Comparison of ENCODE assay signal across 15 cellular contexts in the genomic region with DNA sequence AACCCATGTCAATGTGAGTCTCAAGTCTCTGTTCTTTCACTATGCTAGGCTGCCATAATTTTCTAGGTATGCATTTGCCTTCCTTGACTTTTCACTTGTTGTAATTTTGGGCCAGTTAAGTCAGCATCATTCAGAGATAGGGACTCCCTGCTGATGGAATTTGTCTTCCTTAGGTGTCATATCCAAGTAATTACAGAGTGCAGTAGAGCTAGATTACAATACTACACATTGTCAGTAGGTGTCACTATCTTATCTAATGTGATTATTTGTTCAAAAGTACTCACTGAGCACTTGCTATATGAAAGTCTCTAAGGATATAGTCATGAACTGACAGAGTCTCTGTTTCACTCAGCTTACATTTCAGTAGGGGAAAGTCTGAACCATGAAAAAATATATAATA. TPM values are rescaled to one million over a fixed set of nuclear protein-coding genes. Genes with fewer than 3 reads are reported as not detected.
DNase-seq lines count a peak whose midpoint lies in the region; ATAC-seq and TF ChIP-seq lines count a peak whose summit lies in the region.
"Had no signal": no experiment of that assay in that cellular context is flagged by ENCODE, and none has a peak within 500 bp of the region (broad histone marks: within the 10 kb centered on the region; RNA-seq: fewer than 3 reads in every experiment).

No MANE protein-coding gene starts in this region.

- POLR2A ChIA-PET in A673 (lab: Charles Lee; ENCODE audit: low non-redundant PET) (interaction anchor here (0.6 kb wide), 1 partner anchor 40 kb away, joined by 4 read pairs; no protein-coding TSS in a partner anchor), PC-9 (lab: Charles Lee; ENCODE audit: unreplicated experiment) (no interaction called here)

- no peaks in the 10 kb centered on the region for H3K4me1 ChIP-seq in A673 (ENCODE audit: insufficient read depth, low read length, poor library complexity, severe bottlenecking)
- H3K4me1 ChIP-seq in PC-9 (replicated peaks; ENCODE audit: insufficient read depth), result no peaks in the 10 kb centered on the region
- H3K4me1 ChIP-seq: right atrium auricular region, tibial artery had no signal

- H3K9me3 ChIP-seq in A673 (ENCODE audit: low read depth, low read length, poor library complexity, severe bottlenecking) (no peaks in the 10 kb centered on the region), PC-9 (ENCODE audit: insufficient read depth, low read depth) (peaks cover 7% of the 10 kb centered on the region; the same call in 1 of the 2 replicates)

- CTCF ChIA-PET in A673 (lab: Charles Lee) (no interaction called here), PC-9 (lab: Charles Lee) (interaction anchor here (0.5 kb wide), 1 partner anchor 127 kb away, joined by 6 read pairs; no protein-coding TSS in a partner anchor)

- BruUV-seq in A673 (replicated peaks; lab: Mats Ljungman, UMichigan) (no TSS peak), PC-9 (replicated peaks; lab: Mats Ljungman, UMichigan) (no TSS peak)

- H3F3A ChIP-seq in PC-9 (ENCODE audit: insufficient read depth, low read depth), result no peaks in the 10 kb centered on the region

- intact Hi-C loops in A673 (cut with micrococcal nuclease; ENCODE audit: unreplicated experiment) (no loop called here), PC-9 (cut with micrococcal nuclease; ENCODE audit: unreplicated experiment) (no loop called here), head of caudate nucleus (cut with DNase I) (no loop called here)

- no peak overlapping the region for H3K27ac ChIP-seq in A673 (ENCODE audit: low read depth, low read length, poor library complexity, severe bottlenecking)
- no peak overlapping the region for H3K27ac ChIP-seq in PC-9
- H3K27ac ChIP-seq in caudate nucleus (ENCODE audit: low read depth, low read length), result no peak overlapping the region
- H3K27ac ChIP-seq: right atrium auricular region, tibial artery had no signal

- no peaks in the 10 kb centered on the region for H4K20me1 ChIP-seq in PC-9 (ENCODE audit: insufficient read depth)

- TF ChIP-seq CTCF in A673 (conservative IDR thresholded peaks at IDR 0.05; ENCODE audit: low read depth, low read length), result peak; percentile 20; the same call in 1 of the 2 replicates
- peak; percentile 35 for TF ChIP-seq CTCF in GM13977 (IDR thresholded peaks at IDR 0.05; ENCODE audit: extremely low read depth, insufficient read depth, missing control alignments)
- peak; percentile 32; the same call in 1 of the 2 replicates for TF ChIP-seq CTCF in PC-9 (conservative IDR thresholded peaks at IDR 0.05)
- TF ChIP-seq CTCF in fibroblast of mammary gland (conservative IDR thresholded peaks at IDR 0.05; ENCODE audit: control insufficient read depth, insufficient read depth, low read depth, low read length), result peak; percentile 28

- in situ Hi-C loops in GM13977 (cut with MboI; ENCODE audit: low pct_unique_long_range_greater_than_20kb, low sequenced_read_pairs, unreplicated experiment), result loop anchor here (10.0 kb wide), 1 partner anchor 192 kb away; no protein-coding TSS in a partner anchor

- H3K27me3 ChIP-seq in A673 (replicated peaks; ENCODE audit: insufficient read depth, low read depth, low read length, poor library complexity), result no peaks in the 10 kb centered on the region
- peaks cover 33% of the 10 kb centered on the region for H3K27me3 ChIP-seq in PC-9 (ENCODE audit: insufficient read depth, low read depth)
- H3K27me3 ChIP-seq: right atrium auricular region, tibial artery had no signal

- DNase-seq in A673 (ENCODE audit: low spot score) (no peak), GM13977 (ENCODE audit: low spot score) (peak; percentile 36), PC-9 (no peak), fibroblast of mammary gland (ENCODE audit: low read depth) (peak; percentile 13), caudate nucleus (lab: John Stamatoyannopoulos, UW) (no peak), head of caudate nucleus (no peak), cerebellar nuclear complex (lab: John Stamatoyannopoulos, UW) (no peak)
- DNase-seq: activated CD4-positive, alpha-beta T cell treated with anti-CD3 and anti-CD28 coated beads for 1 hour; activated CD8-positive, alpha-beta memory T cell treated with anti-CD3 and anti-CD28 coated beads, Interleukin-2, amount 50 U/mL, for 4 hours; IMR-90; NCI-H1417 treated with DMSO at 0.1 percent for 48 hours; NCI-H446; tibial artery had no signal

- H3K36me3 ChIP-seq in A673 (ENCODE audit: insufficient read depth, low read length, poor library complexity, severe bottlenecking) (no peaks in the 10 kb centered on the region), PC-9 (ENCODE audit: low read depth) (no peaks in the 10 kb centered on the region)
- H3K36me3 ChIP-seq: right atrium auricular region, tibial artery had no signal

- H3K79me2 ChIP-seq in PC-9 (ENCODE audit: low read depth), result no peaks in the 10 kb centered on the region

- H2AFZ ChIP-seq in PC-9, result no peak overlapping the region

- no peak for ATAC-seq in HG02642 (IDR thresholded peaks at IDR 0.05; ENCODE audit: poor library complexity, unreplicated experiment)

- H3K4me2 ChIP-seq in PC-9, result no peak overlapping the region

- no peaks in the 10 kb centered on the region for H3K9me2 ChIP-seq in PC-9 (ENCODE audit: insufficient read depth)

- H3K4me3 ChIP-seq in A673 (ENCODE audit: low read depth, low read length, poor library complexity, severe bottlenecking), result no peak overlapping the region
- H3K4me3 ChIP-seq in PC-9, result no peak overlapping the region
- H3K4me3 ChIP-seq in fibroblast of mammary gland (ENCODE audit: control insufficient read depth, low read depth, low read length), result no peak overlapping the region
- H3K4me3 ChIP-seq: right atrium auricular region, tibial artery had no signal

RNA-seq across cellular contexts. Expression of gene SYN3, which starts 25.0 kb away (rescaled TPM):
- total RNA-seq in A673 (2021) (0.66 and 0.77 TPM in 2 replicates), PC-9 (2021) (0.48 TPM in 1 of 2 replicates, not detected in the other)
- total RNA-seq: IMR-90 had no signal

Comparison
In these comparisons a context has a peak if more than half of its experiments do, and no peak if none do; other contexts are left out.
1. DNase-seq: peak in GM13977 (single experiment) and fibroblast of mammary gland (single experiment); none in A673 (single experiment), PC-9 (0 of 2), caudate nucleus (0 of 61), head of caudate nucleus (0 of 42) and cerebellar nuclear complex (0 of 2).
2. Peak in every context shown above with its lines, with median percentiles within 50 percentile points of each other: CTCF ChIP-seq.